2 cellular contexts compared by ENCODE assay signal in the genomic region with DNA sequence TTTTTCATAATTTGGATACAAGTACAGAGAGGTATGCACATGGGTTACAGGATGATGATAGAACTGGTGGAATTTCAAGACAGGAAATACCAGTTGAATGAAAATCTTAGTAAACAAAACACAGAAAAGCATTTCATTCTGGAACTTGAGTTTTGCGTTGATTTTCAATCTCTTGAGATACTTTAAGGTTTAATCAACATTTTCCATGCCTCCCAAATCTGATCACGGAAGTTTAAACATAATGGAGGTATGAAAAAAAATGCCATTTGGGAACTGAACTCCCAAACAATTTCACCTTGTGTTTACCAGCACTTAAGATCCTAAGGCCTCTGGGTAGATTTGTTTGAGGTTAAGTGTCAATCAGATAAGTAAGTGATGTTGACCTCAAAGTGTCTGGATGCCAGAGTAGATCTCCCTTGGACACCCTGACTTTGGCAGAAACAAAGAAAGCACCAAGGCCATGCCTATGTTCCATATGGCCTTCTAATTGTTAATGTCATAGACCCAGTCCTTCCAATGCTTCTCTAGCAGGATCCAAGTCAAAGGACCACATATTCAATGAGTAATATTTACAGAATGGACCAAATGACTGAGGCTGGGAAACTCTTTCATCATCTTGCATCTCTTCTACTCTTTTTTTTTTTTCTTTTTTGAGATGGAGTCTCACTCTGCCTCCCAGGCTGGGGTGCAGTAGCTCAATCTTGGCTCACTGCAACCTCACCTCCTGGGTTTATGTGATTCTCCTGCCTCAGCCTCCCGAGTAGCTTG.
TF ChIP-seq lines count a peak whose summit lies in the region.

No MANE protein-coding gene starts in this region.

TF ChIP-seq in IMR-90, 13 proteins besides CTCF, POLR2A, EP300 and RAD21:
- TF ChIP-seq CHD1 (IDR thresholded peaks at IDR 0.05; ENCODE audit: low read depth, low read length) (no peak), CEBPB (IDR thresholded peaks at IDR 0.05; ENCODE audit: low read depth, low read length) (peak; percentile 71)

TF ChIP-seq in K562, 482 proteins besides CTCF, POLR2A, EP300 and RAD21:
- TF ChIP-seq, protein P1, sequence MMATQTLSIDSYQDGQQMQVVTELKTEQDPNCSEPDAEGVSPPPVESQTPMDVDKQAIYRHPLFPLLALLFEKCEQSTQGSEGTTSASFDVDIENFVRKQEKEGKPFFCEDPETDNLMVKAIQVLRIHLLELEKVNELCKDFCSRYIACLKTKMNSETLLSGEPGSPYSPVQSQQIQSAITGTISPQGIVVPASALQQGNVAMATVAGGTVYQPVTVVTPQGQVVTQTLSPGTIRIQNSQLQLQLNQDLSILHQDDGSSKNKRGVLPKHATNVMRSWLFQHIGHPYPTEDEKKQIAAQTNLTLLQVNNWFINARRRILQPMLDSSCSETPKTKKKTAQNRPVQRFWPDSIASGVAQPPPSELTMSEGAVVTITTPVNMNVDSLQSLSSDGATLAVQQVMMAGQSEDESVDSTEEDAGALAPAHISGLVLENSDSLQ (IDR thresholded peaks at IDR 0.05), result 0 out of 2 replicates have a peak, but pooled peaks have one; percentile 16
- TF ChIP-seq, protein P2, sequence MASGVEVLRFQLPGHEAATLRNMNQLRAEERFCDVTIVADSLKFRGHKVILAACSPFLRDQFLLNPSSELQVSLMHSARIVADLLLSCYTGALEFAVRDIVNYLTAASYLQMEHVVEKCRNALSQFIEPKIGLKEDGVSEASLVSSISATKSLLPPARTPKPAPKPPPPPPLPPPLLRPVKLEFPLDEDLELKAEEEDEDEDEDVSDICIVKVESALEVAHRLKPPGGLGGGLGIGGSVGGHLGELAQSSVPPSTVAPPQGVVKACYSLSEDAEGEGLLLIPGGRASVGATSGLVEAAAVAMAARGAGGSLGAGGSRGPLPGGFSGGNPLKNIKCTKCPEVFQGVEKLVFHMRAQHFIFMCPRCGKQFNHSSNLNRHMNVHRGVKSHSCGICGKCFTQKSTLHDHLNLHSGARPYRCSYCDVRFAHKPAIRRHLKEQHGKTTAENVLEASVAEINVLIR (CRISPR knock-in tag; IDR thresholded peaks at IDR 0.05), result no peak
